Comparison of ENCODE assay signal across 8 cellular contexts in genomic region chrX:155263854-155264628, GRCh38. TPM values are rescaled to one million over a fixed set of nuclear protein-coding genes. Genes with fewer than 3 reads are reported as not detected.
DNase-seq lines count a peak whose midpoint lies in the region; ATAC-seq and TF ChIP-seq lines count a peak whose summit lies in the region.

TSS of gene RAB39B (minus strand) at chrX:155264491. CDS start at chrX:155264288, 203 bp downstream.

- 27% methylated on average over 26 of the region's 58 CpGs for WGBS in esophagus muscularis mucosa

- peaks cover 0 to 7% (median 7%) of the 10 kb centered on the region in 4 donors for H3K4me1 ChIP-seq in esophagus muscularis mucosa

- intact Hi-C loops in esophagus muscularis mucosa (cut with DNase I), result no loop called here

- H3K36me3 Mint-ChIP-seq in naive B cell, result peaks cover 3 to 7% of the 10 kb centered on the region in 2 donors

- no peaks in the 10 kb centered on the region for H3K9me3 ChIP-seq in esophagus muscularis mucosa

- H3K36me3 ChIP-seq in esophagus muscularis mucosa, result no peaks in the 10 kb centered on the region

- no peak within 1 kb of the TSS for H3K27ac ChIP-seq in esophagus muscularis mucosa (replicated peaks in 1 of 4)

- peak; percentile 96 for ATAC-seq in GM19324 (IDR thresholded peaks at IDR 0.05; ENCODE audit: low FRiP score, unreplicated experiment)
- peak; percentile 90 for ATAC-seq in HG03460 (IDR thresholded peaks at IDR 0.05; ENCODE audit: unreplicated experiment)
- peak; percentile 84 to 85 for ATAC-seq in naive B cell (ENCODE audit: low read depth in 2 of 2)

- DNase-seq in CD1c-positive myeloid dendritic cell (ENCODE audit: extremely low spot score) (peak; percentile 54), NCI-H82 (lab: John Stamatoyannopoulos, UW) (peak; percentile 82), activated T-cell treated with anti-CD3 and anti-CD28 coated beads for 4 hours (peak; percentile 55), esophagus muscularis mucosa (ENCODE audit: extremely low spot score) (no peak), naive B cell (peak; percentile 51)
- DNase-seq in stimulated activated CD8-positive, alpha-beta memory T cell treated with anti-CD3 and anti-CD28 coated beads, Interleukin-7, amount 100 ng/mL, for 48 hours (ENCODE audit: extremely low read depth in 1 of 2, low read depth in 1 of 2), result peak; percentile 41 to 68

- TF ChIP-seq CTCF in esophagus muscularis mucosa (IDR thresholded peaks at IDR 0.05), result no peak

- H3K27me3 ChIP-seq in esophagus muscularis mucosa, result no peaks in the 10 kb centered on the region

- H3K4me3 Mint-ChIP-seq in naive B cell, result peak within 1 kb of the TSS; percentile 68 to 94 (median 90)

- no peak for TF ChIP-seq POLR2A in esophagus muscularis mucosa (IDR thresholded peaks at IDR 0.05; ENCODE audit: low read depth)

- H3K27me3 Mint-ChIP-seq in naive B cell, result no peaks in the 10 kb centered on the region

- peak within 1 kb of the TSS; percentile 33 to 49 (median 42) for H3K4me3 ChIP-seq in esophagus muscularis mucosa

- peaks cover 9 to 12% (median 12%) of the 10 kb centered on the region in 3 donors for H3K4me1 Mint-ChIP-seq in naive B cell

- TF ChIP-seq EP300 in esophagus muscularis mucosa (IDR thresholded peaks at IDR 0.05), result no peak

- H3K9me3 Mint-ChIP-seq in naive B cell, result peaks cover 0 to 5% (median 0%) of the 10 kb centered on the region in 7 donors

- H3K27ac Mint-ChIP-seq in naive B cell, result peak within 1 kb of the TSS; percentile 39 to 95 (median 86)

RNA-seq across cellular contexts. Expression of gene RAB39B, which starts in this region (rescaled TPM):
- total RNA-seq in esophagus muscularis mucosa, result under 1 TPM in 3 of 4 donors, not detected in 1; 0.50 to 0.98 (median 0.84) TPM
- 1 to 10 TPM; 1.9 to 6.4 (median 5.3) TPM for polyA plus RNA-seq in naive B cell (ENCODE audit: low read depth in 6 of 6)
